ENCODE assay signal across 15 cellular contexts in the genomic region with DNA sequence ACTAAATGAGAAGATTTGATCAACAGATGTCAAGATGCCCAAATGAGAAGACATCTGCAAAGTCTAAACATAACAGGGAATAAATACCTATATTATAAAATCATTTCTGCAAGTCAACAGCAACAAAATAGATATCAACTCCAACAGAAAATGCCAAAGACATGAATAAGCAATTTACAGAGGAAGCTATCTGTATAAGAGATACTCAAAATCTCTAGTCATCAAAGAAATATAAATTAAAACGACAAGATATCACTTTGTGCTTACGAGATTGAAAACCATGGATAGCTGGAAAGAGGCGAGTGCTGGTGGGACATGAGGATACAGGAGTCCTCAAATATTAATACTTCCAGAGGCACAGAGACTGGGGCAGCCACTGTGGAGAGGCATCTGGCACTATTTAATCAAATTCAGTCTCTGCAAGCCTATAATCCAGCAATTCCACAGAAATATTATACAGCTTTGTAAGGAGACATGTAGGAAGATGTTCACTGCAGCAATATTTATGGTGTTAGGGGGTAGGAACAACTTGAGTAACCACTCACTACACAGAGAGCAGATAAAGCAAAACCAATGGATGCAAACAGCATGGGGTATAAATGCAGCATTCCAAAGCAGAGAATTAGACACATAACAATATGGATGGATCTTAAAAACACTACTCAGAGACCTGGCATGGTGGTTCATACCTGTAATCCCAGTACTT. TPM values are rescaled to one million over a fixed set of nuclear protein-coding genes. Genes with fewer than 3 reads are reported as not detected.
DNase-seq lines count a peak whose midpoint lies in the region; ATAC-seq, FAIRE-seq and TF ChIP-seq lines count a peak whose summit lies in the region.
"Had no signal": no experiment of that assay in that cellular context is flagged by ENCODE, and none has a peak within 500 bp of the region (broad histone marks: within the 10 kb centered on the region; RNA-seq: fewer than 3 reads in every experiment).

No MANE protein-coding gene starts in this region.

- H3K4me3 ChIP-seq in HFF-Myc (replicated peaks; ENCODE audit: low read depth, low read length) (peak overlapping the region; percentile 95), GM12878 (peak overlapping the region; percentile 49), hepatocyte (no peak overlapping the region), suprapubic skin (no peak overlapping the region)

- DNase-seq in HFF-Myc (ENCODE audit: extremely low read depth, low read depth) (no peak), GM12878 (ENCODE audit: low read depth, low spot score) (no peak), hepatocyte (ENCODE audit: low spot score) (no peak), suprapubic skin (ENCODE audit: low spot score in 2 of 2) (no peak), 8988T (no peak), amniotic stem cell (lab: John Stamatoyannopoulos, UW) (no peak), NCI-H446 treated with DMSO at 0.1 percent for 48 hours (lab: John Stamatoyannopoulos, UW) (no peak)
- DNase-seq: COR-L47, NCI-H1694, NCI-H774, nephron progenitor cell had no signal

- H3K4me2 ChIP-seq in GM12878 (ENCODE audit: control insufficient read depth, insufficient read depth) (peak overlapping the region; percentile 44), hepatocyte (no peak overlapping the region)
- H3K4me2 ChIP-seq: KMS-11 had no signal

- no peak for FAIRE-seq in GM12878 (lab: Jason Lieb, UNC)
- FAIRE-seq: colon, frontal cortex had no signal

- TF ChIP-seq CTCF in HFF-Myc (IDR thresholded peaks at IDR 0.05; ENCODE audit: low read depth, low read length, missing control alignments) (no peak), GM12878 (IDR thresholded peaks at IDR 0.05 in 2 of 3, conservative IDR thresholded peaks at IDR 0.05 in 1 of 3; ENCODE audit: control insufficient read depth in 2 of 3, extremely low read depth in 1 of 3, insufficient read depth in 1 of 3, low read depth in 3 of 3, low read length in 3 of 3) (no peak), hepatocyte (IDR thresholded peaks at IDR 0.05; ENCODE audit: poor library complexity) (no peak), suprapubic skin (IDR thresholded peaks at IDR 0.05) (no peak)

- RAD21 ChIA-PET in GM12878 (lab: Charles Lee; ENCODE audit: unreplicated experiment), result interaction anchor here (1.1 to 11.0 kb wide), 6 partner anchors 10 to 159 kb away, joined by 5 to 255 read pairs (median 27); no protein-coding TSS in a partner anchor

- H3K79me2 ChIP-seq in GM12878 (ENCODE audit: control insufficient read depth, insufficient read depth, low read length) (peaks cover 97% of the 10 kb centered on the region), hepatocyte (peaks cover 92% of the 10 kb centered on the region)

- no peaks in the 10 kb centered on the region for H3K9me2 ChIP-seq in hepatocyte (replicated peaks; ENCODE audit: insufficient read depth)

- H3K27ac ChIP-seq in GM12878 (ENCODE audit: control insufficient read depth, insufficient read depth) (peak overlapping the region; percentile 40; the same call in 1 of the 2 replicates), hepatocyte (peak overlapping the region; percentile 81), suprapubic skin (peak overlapping the region; percentile 92)
- H3K27ac ChIP-seq: KMS-11 had no signal

- H3K27me3 ChIP-seq in GM12878 (replicated peaks in 1 of 2; ENCODE audit: control insufficient read depth in 2 of 2, insufficient read depth in 2 of 2, low read length in 1 of 2), result no peaks in the 10 kb centered on the region
- no peaks in the 10 kb centered on the region for H3K27me3 ChIP-seq in hepatocyte
- H3K27me3 ChIP-seq in suprapubic skin, result no peaks in the 10 kb centered on the region

- peaks cover 12% of the 10 kb centered on the region for H3K4me1 ChIP-seq in GM12878 (ENCODE audit: control insufficient read depth, insufficient read depth, low read length)
- H3K4me1 ChIP-seq in hepatocyte (ENCODE audit: insufficient read depth), result peaks cover 24% of the 10 kb centered on the region
- peaks cover 50% of the 10 kb centered on the region for H3K4me1 ChIP-seq in suprapubic skin

- intact Hi-C loops in GM12878 (cut with micrococcal nuclease; ENCODE audit: unreplicated experiment), result no loop called here

- H4K20me1 ChIP-seq in GM12878 (ENCODE audit: control insufficient read depth, insufficient read depth) (peaks cover 4% of the 10 kb centered on the region; the same call in 1 of the 2 replicates), hepatocyte (ENCODE audit: insufficient read depth, poor library complexity, severe bottlenecking) (peaks cover 12% of the 10 kb centered on the region)

- no peak for TF ChIP-seq POLR2A in GM12878 (IDR thresholded peaks at IDR 0.05; ENCODE audit: low read depth, low read length)
- no peak for TF ChIP-seq POLR2A in suprapubic skin (IDR thresholded peaks at IDR 0.05)

- H3K36me3 ChIP-seq in GM12878 (ENCODE audit: control insufficient read depth in 2 of 2, insufficient read depth in 2 of 2, low read length in 1 of 2), result peaks cover 0 to 9% of the 10 kb centered on the region in 2 experiments; a peak in 1 of 4 replicates
- H3K36me3 ChIP-seq in hepatocyte (replicated peaks; ENCODE audit: insufficient read depth, low read depth), result no peaks in the 10 kb centered on the region
- H3K36me3 ChIP-seq in suprapubic skin, result no peaks in the 10 kb centered on the region

- TF ChIP-seq RAD21 in GM12878 (IDR thresholded peaks at IDR 0.05; ENCODE audit: insufficient read depth, low read depth, low read length), result no peak

- H2AFZ ChIP-seq in GM12878 (ENCODE audit: control insufficient read depth, low read depth, low read length) (no peak overlapping the region), hepatocyte (no peak overlapping the region)

- BruUV-seq in GM12878 (replicated peaks; lab: Mats Ljungman, UMichigan), result no TSS peak

- 83% methylated on average over 3 of the region's 3 CpGs for WGBS in GM12878 (ENCODE audit: insufficient coverage, insufficient replicate concordance, low lambda C conversion rate, missing lambda C conversion rate)
- WGBS in hepatocyte (ENCODE audit: low lambda C conversion rate, missing lambda C conversion rate), result 89% methylated on average over 3 of the region's 3 CpGs
- WGBS in suprapubic skin, result 70% methylated on average over 3 of the region's 3 CpGs

- H3K9ac ChIP-seq in GM12878 (ENCODE audit: control insufficient read depth, insufficient read depth, low read length), result no peak overlapping the region
- H3K9ac ChIP-seq: KMS-11 had no signal

- SMC1A ChIA-PET in GM12878 (lab: Charles Lee; ENCODE audit: uncharacterized antibody, unreplicated experiment), result interaction anchor here (1.7 to 26.2 kb wide), 5 partner anchors 8 to 40 kb away, joined by 4 to 531 read pairs (median 52); no protein-coding TSS in a partner anchor

- CTCF ChIA-PET in GM12878 (lab: Yijun Ruan, JAX), result interaction anchor here (1.5 to 16.1 kb wide), 5 partner anchors 10 to 273 kb away, joined by 3 to 318 read pairs (median 59); a partner anchor contains a TSS

- no peak for ATAC-seq in GM12878
- ATAC-seq in HG02610 (IDR thresholded peaks at IDR 0.05; ENCODE audit: unreplicated experiment), result no peak

- no peaks in the 10 kb centered on the region; the same call in 2 of the 3 replicates for H3K9me3 ChIP-seq in GM12878 (replicated peaks; ENCODE audit: control insufficient read depth, insufficient read depth, low read length)
- H3K9me3 ChIP-seq in hepatocyte (ENCODE audit: low read depth), result no peaks in the 10 kb centered on the region
- no peaks in the 10 kb centered on the region for H3K9me3 ChIP-seq in suprapubic skin

- POLR2A ChIA-PET in GM12878 (lab: Charles Lee), result interaction anchor here (0.6 to 10.9 kb wide), 4 partner anchors 9 to 141 kb away, joined by 3 to 124 read pairs (median 70); no protein-coding TSS in a partner anchor

- in situ Hi-C loops in GM12878 (cut with MboI), result no loop called here

- TF ChIP-seq EP300 in GM12878 (IDR thresholded peaks at IDR 0.05; ENCODE audit: borderline replicate concordance in 1 of 2, control insufficient read depth in 1 of 2, low read depth in 2 of 2, low read length in 2 of 2) (no peak), suprapubic skin (IDR thresholded peaks at IDR 0.05) (no peak)

TF ChIP-seq in GM12878, 131 proteins besides CTCF, POLR2A, EP300 and RAD21 (continues in another document):
- no peak for TF ChIP-seq MEF2A (IDR thresholded peaks at IDR 0.05; ENCODE audit: insufficient read depth, low read depth, low read length)

RNA-seq across cellular contexts. Expression of a gene that starts 4.8 kb away (rescaled TPM):
- 97.9 and 99.8 TPM in 2 replicates for total RNA-seq in GM12878 (2013; cell fraction: nucleolus; rRNA removed)
- total RNA-seq in GM12878 (2014; rRNA removed), result 22.2 and 23.2 TPM in 2 replicates
- total RNA-seq in GM12878 (2014; rRNA removed; fragmentation: Illumina TruSeq; extraction: Trizol), result 25.9 and 26.8 TPM in 2 replicates
- 39.4 and 40.5 TPM in 2 replicates for total RNA-seq in GM12878 (2021)
- polyA plus RNA-seq in GM12878 (2011; ENCODE audit: low read depth), result 21.3 TPM
- polyA plus RNA-seq in GM12878 (2011; rRNA removed), result 10.5 and 13.0 TPM in 2 replicates
- 12.4 and 17.4 TPM in 2 replicates for polyA plus RNA-seq in GM12878 (2011; cell fraction: cytosol; rRNA removed)
- 19.4 and 26.2 TPM in 2 replicates for polyA plus RNA-seq in GM12878 (2011; cell fraction: nucleus; rRNA removed)
- 26.1 and 36.2 TPM in 2 replicates for polyA plus RNA-seq in GM12878 (2012)
- 45.0 and 45.2 TPM in 2 replicates for polyA plus RNA-seq in GM12878 (2014; fragmentation: Illumina TruSeq; extraction: Trizol)
- polyA plus RNA-seq in GM12878 (2014; fragmentation: Nextera tagmentation; extraction: Ambion mirVana), result 1 to 10 TPM; 7.1 to 9.8 TPM
- 23.3 and 24.7 TPM in 2 replicates for polyA plus RNA-seq in GM12878 (2014; rRNA removed)
- polyA plus RNA-seq in GM12878 (2016; fragmentation: Nextera tagmentation; extraction: Ambion mirVana), result 10 to 100 TPM; 20.5 to 20.8 TPM
- 15.4 and 17.2 TPM in 2 replicates for polyA minus RNA-seq in GM12878 (2011; rRNA and poly(A)+ RNA removed)
- 7.2 and 10.7 TPM in 2 replicates for polyA minus RNA-seq in GM12878 (2011; cell fraction: cytosol; rRNA and poly(A)+ RNA removed)
- 12.7 and 22.6 TPM in 2 replicates for polyA minus RNA-seq in GM12878 (2011; cell fraction: nucleus; rRNA and poly(A)+ RNA removed)
- total RNA-seq in hepatocyte, result 16.5 and 18.2 TPM in 2 replicates
- polyA plus RNA-seq in hepatocyte, result 11.6 and 13.9 TPM in 2 replicates
- total RNA-seq in suprapubic skin, result 10 to 100 TPM; 43.4 to 89.6 (median 52.3) TPM

Comparison
In these comparisons a context has a peak if more than half of its experiments do, and no peak if none do; other contexts are left out.
1. H3K4me3 ChIP-seq: peak in HFF-Myc (single experiment) and GM12878 (single experiment); none in hepatocyte (single experiment) and suprapubic skin (single experiment).
2. H3K27ac ChIP-seq: peak in every context shown above with its lines; median percentile 92 in suprapubic skin; 81 in hepatocyte; 40 in GM12878.